ENCODE assay signal across 14 cellular contexts in genomic region chr12:108859141-108859922, GRCh38. TPM values are rescaled to one million over a fixed set of nuclear protein-coding genes. Genes with fewer than 3 reads are reported as not detected.
DNase-seq lines count a peak whose midpoint lies in the region; ATAC-seq and TF ChIP-seq lines count a peak whose summit lies in the region.
"Not testable (repeated sequence)": the region's sequence is repeated elsewhere in the genome, so short reads cannot be mapped to it uniquely, and the experiment has no call there.
"Had no signal": no experiment of that assay in that cellular context is flagged by ENCODE, and none has a peak within 500 bp of the region (broad histone marks: within the 10 kb centered on the region; RNA-seq: fewer than 3 reads in every experiment).

No MANE protein-coding gene starts in this region.

- not testable (repeated sequence) for TF ChIP-seq CTCF in HCT116 (IDR thresholded peaks at IDR 0.05 in 2 of 3, conservative IDR thresholded peaks at IDR 0.05 in 1 of 3; ENCODE audit: borderline replicate concordance in 1 of 3, insufficient read depth in 1 of 3, low read depth in 2 of 3, low read length in 2 of 3); nephron (IDR thresholded peaks at IDR 0.05; ENCODE audit: unreplicated experiment in 3 of 3)

- peaks cover 24% of the 10 kb centered on the region for H3K79me2 ChIP-seq in ACC112 (ENCODE audit: control insufficient read depth, insufficient read depth, low read length, unreplicated experiment)
- H3K79me2 ChIP-seq in HCT116 (ENCODE audit: insufficient read depth, low read length), result peaks cover 28% of the 10 kb centered on the region

- peak overlapping the region; percentile 42 for H3K27ac Mint-ChIP-seq in central memory CD8-positive, alpha-beta T cell (ENCODE audit: low read depth)
- H3K27ac Mint-ChIP-seq in immature natural killer cell (peak overlapping the region in 5 of 6 donors; percentile 63 to 93 (median 84)), nephron (peak overlapping the region; percentile 20 to 68 (median 35))
- H3K27ac Mint-ChIP-seq in stimulated activated naive B cell treated with anti-CD40 and anti-IgM and Interleukin-4, amounts not matched to agents 10 μg/mL and 1 μg/mL and 100 μg/mL, for 72 hours, result peak overlapping the region; percentile 3

- H3K9ac ChIP-seq in HCT116 (ENCODE audit: low read length), result peak overlapping the region; percentile 69

- H2AFZ ChIP-seq in ACC112 (ENCODE audit: low read length, unreplicated experiment), result peak overlapping the region; percentile 10
- not testable (repeated sequence) for H2AFZ ChIP-seq in HCT116 (ENCODE audit: low read depth, low read length, poor library complexity, severe bottlenecking)

- not testable (repeated sequence) for H3K9me2 ChIP-seq in HCT116 (ENCODE audit: insufficient read depth)

- intact Hi-C loops in HCT116 (cut with micrococcal nuclease), result not testable (repeated sequence)

- peaks cover 31% of the 10 kb centered on the region for H3K4me1 ChIP-seq in ACC112 (ENCODE audit: control insufficient read depth, insufficient read depth, low read length, unreplicated experiment)
- H3K4me1 ChIP-seq in HCT116 (ENCODE audit: control insufficient read depth in 1 of 2, insufficient read depth in 2 of 2, low read length in 2 of 2), result peaks cover 24 to 51% of the 10 kb centered on the region in 2 experiments
- not testable (repeated sequence) for H3K4me1 ChIP-seq in SJCRH30

- POLR2A ChIA-PET in HCT116 (lab: Charles Lee), result interaction anchor here (0.6 kb wide), 1 partner anchor 8 kb away, joined by 4 read pairs; no protein-coding TSS in a partner anchor

- not testable (repeated sequence) for H3K9me3 Mint-ChIP-seq in activated T-cell treated with anti-CD3 and anti-CD28 coated beads, Interleukin-2, amount 50 U/mL, for 4 hours; central memory CD8-positive, alpha-beta T cell; immature natural killer cell; nephron; stimulated activated naive B cell treated with anti-CD40 and anti-IgM and Interleukin-4, amounts not matched to agents 10 μg/mL and 1 μg/mL and 100 μg/mL, for 72 hours

- not testable (repeated sequence) for H3K27me3 Mint-ChIP-seq in activated T-cell treated with anti-CD3 and anti-CD28 coated beads, Interleukin-2, amount 50 U/mL, for 4 hours (ENCODE audit: low read depth); central memory CD8-positive, alpha-beta T cell; nephron (ENCODE audit: low read depth); stimulated activated naive B cell treated with anti-CD40 and anti-IgM and Interleukin-4, amounts not matched to agents 10 μg/mL and 1 μg/mL and 100 μg/mL, for 72 hours
- H3K27me3 Mint-ChIP-seq in immature natural killer cell (ENCODE audit: low read depth in 3 of 3), result peaks cover 18 to 27% (median 22%) of the 10 kb centered on the region in 3 donors

- CTCF ChIA-PET in HCT116 (lab: Charles Lee), result not testable (repeated sequence)

- peak overlapping the region; percentile 75 for H3K4me2 ChIP-seq in HCT116 (ENCODE audit: low read length)

- not testable (repeated sequence) for H3K27ac ChIP-seq in ACC112 (ENCODE audit: low read depth, low read length); HCT116 (ENCODE audit: low read depth, low read length); SJCRH30

- H3K4me1 Mint-ChIP-seq in activated T-cell treated with anti-CD3 and anti-CD28 coated beads, Interleukin-2, amount 50 U/mL, for 4 hours (ENCODE audit: low read depth), result peaks cover 40% of the 10 kb centered on the region
- H3K4me1 Mint-ChIP-seq in central memory CD8-positive, alpha-beta T cell, result peaks cover 42% of the 10 kb centered on the region
- H3K4me1 Mint-ChIP-seq in immature natural killer cell (peaks cover 43 to 54% of the 10 kb centered on the region in 2 donors), nephron (peaks cover 31% of the 10 kb centered on the region)
- H3K4me1 Mint-ChIP-seq in stimulated activated naive B cell treated with anti-CD40 and anti-IgM and Interleukin-4, amounts not matched to agents 10 μg/mL and 1 μg/mL and 100 μg/mL, for 72 hours, result peaks cover 36 to 61% of the 10 kb centered on the region in 2 donors

- not testable (repeated sequence) for H3K36me3 Mint-ChIP-seq in activated T-cell treated with anti-CD3 and anti-CD28 coated beads, Interleukin-2, amount 50 U/mL, for 4 hours (ENCODE audit: insufficient read depth); immature natural killer cell; nephron (ENCODE audit: low read depth); stimulated activated naive B cell treated with anti-CD40 and anti-IgM and Interleukin-4, amounts not matched to agents 10 μg/mL and 1 μg/mL and 100 μg/mL, for 72 hours
- H3K36me3 Mint-ChIP-seq in central memory CD8-positive, alpha-beta T cell (ENCODE audit: insufficient read depth), result peaks cover 11% of the 10 kb centered on the region

- peaks cover 11% of the 10 kb centered on the region for H3K36me3 ChIP-seq in ACC112 (ENCODE audit: insufficient read depth, low read length)
- not testable (repeated sequence) for H3K36me3 ChIP-seq in HCT116 (ENCODE audit: control insufficient read depth in 1 of 2, insufficient read depth in 2 of 2, low read length in 2 of 2); SJCRH30

- BruUV-seq in HCT116 (replicated peaks; lab: Mats Ljungman, UMichigan), result not testable (repeated sequence)

- not testable (repeated sequence) for TF ChIP-seq POLR2A in HCT116 (IDR thresholded peaks at IDR 0.05; ENCODE audit: borderline replicate concordance, extremely low read depth, insufficient read depth, insufficient read length)

- H3K9me3 ChIP-seq in HCT116 (ENCODE audit: control insufficient read depth in 1 of 2, insufficient read depth in 1 of 2, low read depth in 1 of 2, low read length in 2 of 2); SJCRH30 (replicated peaks): not testable (repeated sequence)

- not testable (repeated sequence) for ATAC-seq in HCT116; activated T-cell treated with anti-CD3 and anti-CD28 coated beads, Interleukin-2, amount 50 U/mL, for 4 hours; central memory CD8-positive, alpha-beta T cell (replicated peaks; ENCODE audit: extremely low read depth, poor library complexity, severe bottlenecking); stimulated activated naive B cell treated with anti-CD40 and anti-IgM and Interleukin-4, amounts not matched to agents 10 μg/mL and 1 μg/mL and 100 μg/mL, for 72 hours (replicated peaks)

- DNase-seq in HCT116 (ENCODE audit: low read depth, low spot score); SJCRH30; activated T-cell treated with anti-CD3 and anti-CD28 coated beads, Interleukin-2, amount 50 U/mL, for 4 hours; central memory CD8-positive, alpha-beta T cell (ENCODE audit: low spot score in 2 of 2); immature natural killer cell; stimulated activated naive B cell treated with anti-CD40 and anti-IgM and Interleukin-4, amounts not matched to agents 10 μg/mL and 1 μg/mL and 100 μg/mL, for 72 hours: not testable (repeated sequence)

- H3K27me3 ChIP-seq in ACC112 (ENCODE audit: insufficient read depth, low read length); HCT116 (ENCODE audit: insufficient read depth, low read length); SJCRH30: not testable (repeated sequence)

- H3K4me3 ChIP-seq in ACC112 (ENCODE audit: low read depth, low read length) (peak overlapping the region; percentile 72; the same call in 1 of the 2 replicates), SJCRH30 (peak overlapping the region; percentile 86; the same call in 1 of the 2 replicates)
- not testable (repeated sequence) for H3K4me3 ChIP-seq in HCT116 (replicated peaks in 1 of 2; ENCODE audit: low read depth in 1 of 2, low read length in 2 of 2)

- RAD21 ChIA-PET in HCT116 (lab: Charles Lee; ENCODE audit: low non-redundant PET in 1 of 2, low total read pairs in 2 of 2, uncharacterized antibody in 2 of 2, unreplicated experiment in 2 of 2), result not testable (repeated sequence)

- TF ChIP-seq RAD21 in HCT116 (IDR thresholded peaks at IDR 0.05; ENCODE audit: low read depth), result not testable (repeated sequence)

- not testable (repeated sequence) for H4K20me1 ChIP-seq in HCT116 (ENCODE audit: insufficient read depth)

- peak overlapping the region; percentile 88 for H3K4me3 Mint-ChIP-seq in activated T-cell treated with anti-CD3 and anti-CD28 coated beads, Interleukin-2, amount 50 U/mL, for 4 hours
- H3K4me3 Mint-ChIP-seq in central memory CD8-positive, alpha-beta T cell, result peak overlapping the region; percentile 86
- H3K4me3 Mint-ChIP-seq in immature natural killer cell, result peak overlapping the region; percentile 84 to 90 (median 88)
- H3K4me3 Mint-ChIP-seq in nephron, result peak overlapping the region; percentile 80 to 91 (median 81)
- peak overlapping the region; percentile 44 to 51 for H3K4me3 Mint-ChIP-seq in stimulated activated naive B cell treated with anti-CD40 and anti-IgM and Interleukin-4, amounts not matched to agents 10 μg/mL and 1 μg/mL and 100 μg/mL, for 72 hours

RNA-seq across cellular contexts. Expression of gene SSH1, which starts 1.9 kb away (rescaled TPM):
- 83.3 TPM for total RNA-seq in HCT116 (2021; ENCODE audit: unreplicated experiment)
- polyA plus RNA-seq in HCT116 (2012), result 35.7 and 37.1 TPM in 2 replicates
- 12.1 and 12.3 TPM in 2 replicates for total RNA-seq in SJCRH30 (2014; rRNA removed; shearing (Covaris generic))
- total RNA-seq in activated T-cell treated with anti-CD3 and anti-CD28 coated beads, Interleukin-2, amount 50 U/mL, for 4 hours, result 10 to 100 TPM; 17.0 to 20.7 (median 18.2) TPM
- polyA plus RNA-seq in immature natural killer cell, result 10 to 100 TPM in 2 of 3 donors, under 1 TPM in 1; 0.66 to 34.9 (median 11.9) TPM

RNA-seq across cellular contexts. Expression of gene DAO, which starts 20.6 kb away (rescaled TPM):
- total RNA-seq in HCT116 (2021; ENCODE audit: unreplicated experiment), result not detected
- polyA plus RNA-seq in HCT116 (2012), result not detected in 2 replicates
- not detected in 2 replicates for total RNA-seq in SJCRH30 (2014; rRNA removed; shearing (Covaris generic))
- total RNA-seq in activated T-cell treated with anti-CD3 and anti-CD28 coated beads, Interleukin-2, amount 50 U/mL, for 4 hours, result not detected
- not detected for polyA plus RNA-seq in immature natural killer cell
- total RNA-seq: adrenal gland, fibroblast of villous mesenchyme, left lung, occipital lobe, Right ventricle myocardium superior, thyroid gland had no signal
- polyA plus RNA-seq: adrenal gland had no signal

Comparison
In these comparisons a context has a peak if more than half of its experiments do, and no peak if none do; other contexts are left out.
1. H3K27ac Mint-ChIP-seq: peak in every context shown above with its lines; median percentile 84 in immature natural killer cell; 42 in central memory CD8-positive, alpha-beta T cell; 35 in nephron; 3 in stimulated activated naive B cell treated with anti-CD40 and anti-IgM and Interleukin-4, amounts not matched to agents 10 μg/mL and 1 μg/mL and 100 μg/mL, for 72 hours.